In the genomic region with DNA sequence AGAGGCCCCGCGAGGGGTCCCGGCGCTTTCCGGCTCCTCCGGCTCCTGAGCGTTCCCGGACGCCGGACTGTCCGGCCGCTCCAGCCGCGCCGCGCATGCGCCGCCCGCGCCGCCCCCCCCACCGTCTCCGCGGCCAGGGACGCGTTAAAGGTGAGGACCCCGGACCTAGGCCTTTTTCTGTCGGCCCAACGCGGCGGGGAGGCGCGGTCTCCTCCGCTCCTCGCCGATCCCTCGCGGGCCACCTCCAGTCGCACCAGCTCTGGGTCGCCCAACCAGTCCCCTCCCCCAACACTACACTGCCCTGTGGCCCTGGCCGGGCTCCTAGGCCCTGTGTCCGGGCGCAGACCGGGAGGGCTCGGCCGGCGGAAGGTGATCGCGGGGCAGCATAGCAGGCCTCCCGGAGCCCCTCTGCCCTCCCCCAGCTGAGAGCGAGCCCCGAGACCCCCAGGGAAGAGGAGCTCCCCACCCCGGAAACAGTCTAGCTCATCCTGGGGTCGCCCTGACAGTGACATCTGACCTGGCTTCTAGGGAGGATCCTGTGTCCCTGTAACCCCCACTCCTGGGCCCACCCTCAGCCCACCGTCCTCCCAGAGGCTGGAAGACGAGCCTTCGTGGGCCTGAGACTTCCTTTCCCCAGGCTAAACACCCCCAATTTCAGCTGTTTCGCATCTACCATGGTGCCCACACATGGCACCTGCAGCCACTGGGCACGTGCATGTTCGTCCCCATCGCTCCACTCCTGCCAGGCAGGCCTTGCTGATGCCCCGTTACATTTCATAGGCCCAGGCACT, we compare ENCODE assay signal across 8 cellular contexts. TPM values are rescaled to one million over a fixed set of nuclear protein-coding genes. Genes with fewer than 3 reads are reported as not detected.
A peak's percentile ranks its signal among the peaks of the same experiment; 100 is the strongest.
DNase-seq lines count a peak whose midpoint lies in the region; ATAC-seq and TF ChIP-seq lines count a peak whose summit lies in the region.

No MANE protein-coding gene starts in this region.

- peak overlapping the region; percentile 73 for H3K27ac ChIP-seq in HUES48 (ENCODE audit: low read depth, low read length)
- peak overlapping the region; percentile 86 for H3K27ac ChIP-seq in VCaP

- peaks cover 11% of the 10 kb centered on the region; the same call in 1 of the 2 replicates for H3K4me1 ChIP-seq in HUES48 (ENCODE audit: control insufficient read depth, insufficient read depth, low read length)

- peak overlapping the region; percentile 72 for H3K4me3 Mint-ChIP-seq in natural killer cell

- H3K4me3 ChIP-seq in HUES48 (ENCODE audit: low read depth, low read length), result peak overlapping the region; percentile 92
- H3K4me3 ChIP-seq in fibroblast of the aortic adventitia (ENCODE audit: low read depth, low read length), result peak overlapping the region; percentile 84

- peaks cover 0 to 13% of the 10 kb centered on the region in 2 donors for H3K4me1 Mint-ChIP-seq in natural killer cell

- peak; percentile 25 to 33 for ATAC-seq in activated CD4-positive, CD25-positive, alpha-beta regulatory T cell treated with anti-CD3 and anti-CD28 coated beads, Interleukin-2, amount 50 U/mL, for 24 hours
- ATAC-seq in GM21528 (IDR thresholded peaks at IDR 0.05; ENCODE audit: low FRiP score, unreplicated experiment) (peak; percentile 75), natural killer cell (peak in 2 of 3 donors; percentile 26 to 50)

- no peaks in the 10 kb centered on the region for H3K9me3 Mint-ChIP-seq in natural killer cell

- H3K27me3 ChIP-seq in HUES48 (ENCODE audit: control insufficient read depth, insufficient read depth, low read length), result no peaks in the 10 kb centered on the region

- TF ChIP-seq CTCF in VCaP (conservative IDR thresholded peaks at IDR 0.05), result no peak
- TF ChIP-seq CTCF in fibroblast of the aortic adventitia (IDR thresholded peaks at IDR 0.05; ENCODE audit: insufficient read depth, low read length), result no peak
- TF ChIP-seq CTCF in natural killer cell (IDR thresholded peaks at IDR 0.05), result no peak

- no peak overlapping the region for H3K27ac Mint-ChIP-seq in natural killer cell

- intact Hi-C loops in natural killer cell (cut with micrococcal nuclease), result no loop called here

- H3K36me3 Mint-ChIP-seq in natural killer cell, result no peaks in the 10 kb centered on the region

- H3K9ac ChIP-seq in HUES48 (ENCODE audit: low read depth, low read length), result peak overlapping the region; percentile 79

- no peaks in the 10 kb centered on the region for H3K9me3 ChIP-seq in HUES48 (ENCODE audit: control insufficient read depth, insufficient read depth, low read length)

- H3K36me3 ChIP-seq in HUES48 (ENCODE audit: control insufficient read depth, insufficient read depth, low read length), result peaks cover 12% of the 10 kb centered on the region

- H3K27me3 Mint-ChIP-seq in natural killer cell (ENCODE audit: low read depth in 2 of 2), result peaks cover 47 to 52% of the 10 kb centered on the region in 2 donors

- DNase-seq in activated CD4-positive, CD25-positive, alpha-beta regulatory T cell (lab: John Stamatoyannopoulos, UW), result no peak
- peak; percentile 57 for DNase-seq in fibroblast of the aortic adventitia (ENCODE audit: low read depth)
- no peak for DNase-seq in natural killer cell
- no peak for DNase-seq in middle frontal gyrus (ENCODE audit: extremely low spot score, low spot score)

RNA-seq across cellular contexts. Expression of gene BCAR1, which starts 14.7 kb away (rescaled TPM):
- total RNA-seq in fibroblast of the aortic adventitia (ENCODE audit: low replicate concordance), result 26.9 and 33.4 TPM in 2 replicates
- not detected for total RNA-seq in natural killer cell

RNA-seq across cellular contexts. Expression of gene CTRB1, which starts 47.3 kb away (rescaled TPM):
- total RNA-seq in fibroblast of the aortic adventitia (ENCODE audit: low replicate concordance), result not detected in 2 replicates
- not detected for total RNA-seq in natural killer cell

RNA-seq across cellular contexts. Expression of gene CTRB2, which starts 59.1 kb away (rescaled TPM):
- total RNA-seq in fibroblast of the aortic adventitia (ENCODE audit: low replicate concordance) (not detected in 2 replicates), natural killer cell (not detected)

Comparison
In these comparisons a context has a peak if more than half of its experiments do, and no peak if none do; other contexts are left out.
1. RNA of gene BCAR1, which starts 14.7 kb away (total RNA-seq): 26.9 to 33.4 TPM in fibroblast of the aortic adventitia; not detected in natural killer cell; every median in the first group is over 10 times any median in the second.
2. Peak in every context shown above with its lines, with median percentiles within 50 percentile points of each other: ATAC-seq.